In genomic region chr18:11654736-11655604, GRCh38 we compare ENCODE assay signal across 8 cellular contexts. TPM values are rescaled to one million over a fixed set of nuclear protein-coding genes. Genes with fewer than 3 reads are reported as not detected.
DNase-seq lines count a peak whose midpoint lies in the region; ATAC-seq and TF ChIP-seq lines count a peak whose summit lies in the region.

No MANE protein-coding gene starts in this region.

- H3K36me3 ChIP-seq in CD4-positive, CD25-positive, alpha-beta regulatory T cell (ENCODE audit: control insufficient read depth, insufficient read depth, low read length) = no peaks in the 10 kb centered on the region
- H3K36me3 ChIP-seq in kidney epithelial cell (ENCODE audit: control insufficient read depth, insufficient read depth, low read length) = no peaks in the 10 kb centered on the region

- TF ChIP-seq CTCF in MCF 10A (IDR thresholded peaks at IDR 0.05; ENCODE audit: unreplicated experiment) (peak; percentile 88), kidney epithelial cell (IDR thresholded peaks at IDR 0.05; ENCODE audit: insufficient read depth, low read length, poor library complexity, severe bottlenecking) (peak; percentile 90)

- BruUV-seq in MCF 10A (replicated peaks; lab: Mats Ljungman, UMichigan) = no TSS peak

- H3K36me3 Mint-ChIP-seq in CD4-positive, CD25-positive, alpha-beta regulatory T cell = no peaks in the 10 kb centered on the region
- peaks cover 5% of the 10 kb centered on the region for H3K36me3 Mint-ChIP-seq in MCF 10A (ENCODE audit: insufficient read depth, unreplicated experiment)

- peaks cover 0 to 6% (median 1%) of the 10 kb centered on the region in 4 donors for H3K4me1 Mint-ChIP-seq in CD4-positive, CD25-positive, alpha-beta regulatory T cell
- H3K4me1 Mint-ChIP-seq in MCF 10A (ENCODE audit: insufficient read depth, unreplicated experiment) = peaks cover 27% of the 10 kb centered on the region

- no peak for ATAC-seq in CD4-positive, CD25-positive, alpha-beta regulatory T cell (ENCODE audit: low read depth in 2 of 2)
- ATAC-seq in HG03432 (IDR thresholded peaks at IDR 0.05; ENCODE audit: unreplicated experiment) (peak; percentile 64), GM21529 (IDR thresholded peaks at IDR 0.05; ENCODE audit: unreplicated experiment) (no peak), GM18502 (IDR thresholded peaks at IDR 0.05; ENCODE audit: poor library complexity, unreplicated experiment) (no peak)

- H3K27ac ChIP-seq in CD4-positive, CD25-positive, alpha-beta regulatory T cell (ENCODE audit: insufficient read depth, low read length, poor library complexity, severe bottlenecking) = no peak overlapping the region

- no peaks in the 10 kb centered on the region for H3K9me3 ChIP-seq in CD4-positive, CD25-positive, alpha-beta regulatory T cell (ENCODE audit: control insufficient read depth in 2 of 2, low read length in 2 of 2)

- H3K27me3 ChIP-seq in CD4-positive, CD25-positive, alpha-beta regulatory T cell (ENCODE audit: control insufficient read depth, insufficient read depth, low read length) = peaks cover 4% of the 10 kb centered on the region
- peaks cover 7% of the 10 kb centered on the region for H3K27me3 ChIP-seq in kidney epithelial cell (ENCODE audit: control insufficient read depth, insufficient read depth, low read length)

- H3K4me3 Mint-ChIP-seq in CD4-positive, CD25-positive, alpha-beta regulatory T cell = no peak overlapping the region
- peak overlapping the region; percentile 24 for H3K4me3 Mint-ChIP-seq in MCF 10A (ENCODE audit: unreplicated experiment)

- DNase-seq in CD4-positive, CD25-positive, alpha-beta regulatory T cell = peak; percentile 4 to 28 (median 10)
- DNase-seq in T follicular helper cell (ENCODE audit: low read depth) (peak; percentile 9), MCF 10A (ENCODE audit: unreplicated experiment) (peak; percentile 67), kidney epithelial cell (ENCODE audit: low read depth) (no peak)
- peak; percentile 47 for DNase-seq in stimulated activated CD4-positive, alpha-beta T cell treated with anti-CD3 and anti-CD28 coated beads, Interleukin-1b, Interleukin-23, amount 100 ng/mL, for 48 hours

- intact Hi-C loops in MCF 10A (cut with micrococcal nuclease) = loop anchor here (5.0 kb wide), 1 partner anchor 217 kb away; no protein-coding TSS in a partner anchor

- H3K9me3 Mint-ChIP-seq in CD4-positive, CD25-positive, alpha-beta regulatory T cell = peaks cover 0 to 3% (median 0%) of the 10 kb centered on the region in 7 donors
- H3K9me3 Mint-ChIP-seq in MCF 10A (ENCODE audit: unreplicated experiment) = no peaks in the 10 kb centered on the region

- POLR2A ChIA-PET in MCF 10A (lab: Yijun Ruan, JAX) = interaction anchor here (0.5 to 3.1 kb wide), 20 partner anchors 12 to 1698 kb away, joined by 3 to 40 read pairs (median 4); partner anchors contain the start of genes CHMP1B and IMPA2

- no peak overlapping the region for H3K27ac Mint-ChIP-seq in CD4-positive, CD25-positive, alpha-beta regulatory T cell
- no peak overlapping the region for H3K27ac Mint-ChIP-seq in MCF 10A (ENCODE audit: low read depth, unreplicated experiment)

- CTCF ChIA-PET in MCF 10A (lab: Yijun Ruan, JAX) = interaction anchor here (0.6 to 10.7 kb wide), 50 partner anchors 11 to 1103 kb away, joined by 3 to 347 read pairs (median 4); no protein-coding TSS in a partner anchor

- H3K27me3 Mint-ChIP-seq in CD4-positive, CD25-positive, alpha-beta regulatory T cell = peaks cover 14% of the 10 kb centered on the region
- no peaks in the 10 kb centered on the region for H3K27me3 Mint-ChIP-seq in MCF 10A (ENCODE audit: insufficient read depth, unreplicated experiment)

- no peak overlapping the region for H3K4me3 ChIP-seq in CD4-positive, CD25-positive, alpha-beta regulatory T cell (ENCODE audit: low read depth, low read length)
- H3K4me3 ChIP-seq in kidney epithelial cell (ENCODE audit: low read depth, low read length) = no peak overlapping the region

- H3K4me1 ChIP-seq in CD4-positive, CD25-positive, alpha-beta regulatory T cell (ENCODE audit: control insufficient read depth, insufficient read depth, low read length, poor library complexity, severe bottlenecking) = no peaks in the 10 kb centered on the region

RNA-seq across cellular contexts. Expression of gene GNAL, which starts 34.1 kb away (rescaled TPM):
- 0.76 TPM for total RNA-seq in CD4-positive, CD25-positive, alpha-beta regulatory T cell
- under 1 TPM in 2 of 4 donors, not detected in 2; 0.05 to 0.09 TPM for polyA plus RNA-seq in CD4-positive, CD25-positive, alpha-beta regulatory T cell
- total RNA-seq in MCF 10A (2022) (1.6 and 2.3 TPM in 2 replicates), kidney epithelial cell (9.6 and 14.7 TPM in 2 replicates)

RNA-seq across cellular contexts. Expression of gene SLC35G4, which starts 45.6 kb away (rescaled TPM):
- not detected for total RNA-seq in CD4-positive, CD25-positive, alpha-beta regulatory T cell
- not detected for polyA plus RNA-seq in CD4-positive, CD25-positive, alpha-beta regulatory T cell
- not detected in 2 replicates for total RNA-seq in MCF 10A (2022)
- not detected in 2 replicates for total RNA-seq in kidney epithelial cell
